ENCODE assay signal across 1 cellular context in the genomic region with DNA sequence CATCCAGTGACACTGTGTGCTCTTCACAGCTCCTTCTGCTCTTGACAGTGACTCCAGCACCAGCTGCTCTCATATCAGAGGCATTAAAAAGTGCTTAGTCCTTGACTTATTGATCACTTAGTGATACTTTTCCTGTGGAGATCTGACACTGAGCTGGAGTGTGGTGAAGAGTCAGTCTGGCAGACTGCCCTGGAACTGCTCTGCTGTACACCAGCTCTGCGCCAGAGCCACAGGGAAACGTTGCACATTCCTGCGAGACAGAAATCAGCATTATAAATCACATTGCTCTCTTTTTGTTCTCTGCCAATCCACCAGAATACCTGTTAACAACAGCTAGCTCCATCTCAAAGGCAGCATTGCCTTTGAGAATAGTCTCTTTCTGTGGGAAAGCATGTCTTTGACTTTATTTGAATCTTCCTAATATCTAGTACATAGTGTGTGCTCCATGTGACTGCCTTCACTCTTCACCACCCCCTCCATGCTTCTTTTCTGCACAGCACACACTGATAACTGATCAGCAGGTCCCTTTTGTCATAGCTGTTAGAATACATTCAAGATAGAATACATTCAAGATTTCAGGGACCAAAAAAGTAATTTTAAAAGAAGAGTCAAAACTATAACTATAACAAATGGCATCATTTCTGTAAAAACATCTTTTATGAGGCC.
TF ChIP-seq lines count a peak whose summit lies in the region.

No MANE protein-coding gene starts in this region.

TF ChIP-seq in HEK293, 187 proteins besides CTCF, POLR2A, EP300 and RAD21 (continued from another document):
- TF ChIP-seq, protein P1, sequence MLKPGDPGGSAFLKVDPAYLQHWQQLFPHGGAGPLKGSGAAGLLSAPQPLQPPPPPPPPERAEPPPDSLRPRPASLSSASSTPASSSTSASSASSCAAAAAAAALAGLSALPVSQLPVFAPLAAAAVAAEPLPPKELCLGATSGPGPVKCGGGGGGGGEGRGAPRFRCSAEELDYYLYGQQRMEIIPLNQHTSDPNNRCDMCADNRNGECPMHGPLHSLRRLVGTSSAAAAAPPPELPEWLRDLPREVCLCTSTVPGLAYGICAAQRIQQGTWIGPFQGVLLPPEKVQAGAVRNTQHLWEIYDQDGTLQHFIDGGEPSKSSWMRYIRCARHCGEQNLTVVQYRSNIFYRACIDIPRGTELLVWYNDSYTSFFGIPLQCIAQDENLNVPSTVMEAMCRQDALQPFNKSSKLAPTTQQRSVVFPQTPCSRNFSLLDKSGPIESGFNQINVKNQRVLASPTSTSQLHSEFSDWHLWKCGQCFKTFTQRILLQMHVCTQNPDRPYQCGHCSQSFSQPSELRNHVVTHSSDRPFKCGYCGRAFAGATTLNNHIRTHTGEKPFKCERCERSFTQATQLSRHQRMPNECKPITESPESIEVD (tag by site-specific recombination; IDR thresholded peaks at IDR 0.05), result 0 out of 2 replicates have a peak, but pooled peaks have one; percentile 14
TF ChIP-seq in HEK293: peak in this region for 3.
